8 cellular contexts compared by ENCODE assay signal in the genomic region with DNA sequence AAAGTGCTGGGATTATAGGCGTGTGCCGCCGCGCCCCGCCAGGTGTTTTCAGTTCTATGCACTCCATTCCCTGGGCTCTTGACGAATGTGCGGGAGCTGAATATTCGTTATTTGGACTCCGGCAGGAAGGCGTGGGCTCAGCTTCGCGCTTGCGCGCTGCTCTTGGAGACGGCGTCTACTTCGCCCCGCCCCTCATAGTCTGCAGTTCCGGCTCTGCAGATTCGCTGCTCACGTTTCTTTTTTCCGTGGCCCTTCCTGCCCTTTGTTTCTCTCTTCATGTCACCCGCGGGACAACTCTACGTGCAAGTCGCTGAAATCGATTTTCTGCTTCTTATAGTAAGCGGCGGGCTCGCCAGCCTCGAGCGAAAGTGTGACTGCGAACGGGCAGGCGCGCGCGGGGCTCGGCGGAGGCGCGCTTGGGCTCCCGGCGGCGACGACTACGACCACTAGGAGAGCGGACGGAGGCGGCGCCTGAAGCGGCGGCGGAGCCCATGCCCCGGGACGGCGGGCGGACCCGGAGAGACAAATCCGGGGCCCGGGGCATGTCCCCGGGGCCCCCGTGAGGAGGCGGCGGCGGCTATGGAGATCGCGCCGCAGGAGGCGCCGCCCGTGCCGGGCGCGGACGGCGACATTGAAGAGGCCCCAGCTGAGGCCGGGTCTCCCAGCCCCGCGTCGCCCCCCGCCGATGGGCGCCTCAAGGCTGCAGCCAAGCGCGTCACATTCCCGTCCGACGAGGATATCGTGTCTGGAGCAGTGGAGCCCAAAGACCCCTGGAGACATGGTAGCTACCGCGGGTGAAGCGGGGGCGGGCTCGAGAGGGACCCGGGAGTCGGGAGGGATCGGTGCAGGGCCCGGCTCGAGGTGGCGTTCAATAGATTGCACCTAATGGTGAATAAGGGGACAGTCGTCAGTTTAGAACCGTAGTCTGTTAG. TPM values are rescaled to one million over a fixed set of nuclear protein-coding genes. Genes with fewer than 3 reads are reported as not detected.
DNase-seq lines count a peak whose midpoint lies in the region; ATAC-seq and TF ChIP-seq lines count a peak whose summit lies in the region.

A gene with protein sequence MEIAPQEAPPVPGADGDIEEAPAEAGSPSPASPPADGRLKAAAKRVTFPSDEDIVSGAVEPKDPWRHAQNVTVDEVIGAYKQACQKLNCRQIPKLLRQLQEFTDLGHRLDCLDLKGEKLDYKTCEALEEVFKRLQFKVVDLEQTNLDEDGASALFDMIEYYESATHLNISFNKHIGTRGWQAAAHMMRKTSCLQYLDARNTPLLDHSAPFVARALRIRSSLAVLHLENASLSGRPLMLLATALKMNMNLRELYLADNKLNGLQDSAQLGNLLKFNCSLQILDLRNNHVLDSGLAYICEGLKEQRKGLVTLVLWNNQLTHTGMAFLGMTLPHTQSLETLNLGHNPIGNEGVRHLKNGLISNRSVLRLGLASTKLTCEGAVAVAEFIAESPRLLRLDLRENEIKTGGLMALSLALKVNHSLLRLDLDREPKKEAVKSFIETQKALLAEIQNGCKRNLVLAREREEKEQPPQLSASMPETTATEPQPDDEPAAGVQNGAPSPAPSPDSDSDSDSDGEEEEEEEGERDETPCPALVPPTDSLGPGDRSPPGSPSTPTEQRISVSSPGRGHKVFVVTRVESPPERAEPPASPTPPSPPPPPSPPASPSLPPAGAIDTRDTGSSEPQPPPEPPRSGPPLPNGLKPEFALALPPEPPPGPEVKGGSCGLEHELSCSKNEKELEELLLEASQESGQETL (plus strand): TSS at position 433 of the 932 bp plus-strand sequence. CDS start 147 bp downstream, at position 580.

- H3K27ac ChIP-seq in colonic mucosa (peak within 1 kb of the TSS; percentile 92), layer of hippocampus (ENCODE audit: low read depth, low read length) (peak within 1 kb of the TSS; percentile 98)

- H3K27me3 ChIP-seq in colonic mucosa: no peaks in the 10 kb centered on the region
- H3K27me3 ChIP-seq in layer of hippocampus (ENCODE audit: control insufficient read depth, insufficient read depth, low read length): no peaks in the 10 kb centered on the region

- peak within 1 kb of the TSS; percentile 99 for H3K4me3 ChIP-seq in colonic mucosa

- no peaks in the 10 kb centered on the region for H3K9me3 ChIP-seq in colonic mucosa

- peak within 1 kb of the TSS; percentile 94 to 95 for H3K9ac ChIP-seq in colonic mucosa (ENCODE audit: low read depth in 2 of 2, low read length in 2 of 2)

- H3K4me1 ChIP-seq in colonic mucosa: peaks cover 12% of the 10 kb centered on the region

- intact Hi-C loops in colonic mucosa (cut with DNase I): no loop called here

- ATAC-seq in HG03460 (IDR thresholded peaks at IDR 0.05; ENCODE audit: unreplicated experiment): peak; percentile 51

- peak; percentile 56 for TF ChIP-seq POLR2A in GM19099 (IDR thresholded peaks at IDR 0.05; ENCODE audit: extremely low read depth, insufficient read length, low read depth)

- H3K36me3 ChIP-seq in colonic mucosa: no peaks in the 10 kb centered on the region

- DNase-seq in AG20443 (ENCODE audit: low spot score) (peak; percentile 98), NCI-H526 treated with DMSO at 0.1 percent for 48 hours (lab: John Stamatoyannopoulos, UW) (peak; percentile 92), colonic mucosa (peak; percentile 96)
- DNase-seq in activated CD4-positive, alpha-beta T cell treated with anti-CD3 and anti-CD28 coated beads for 48 hours: peak; percentile 95
- peak; percentile 77 to 88 (median 82) for DNase-seq in stimulated activated CD4-positive, alpha-beta T cell treated with anti-CD3 and anti-CD28 coated beads, Interleukin-1b, Interleukin-23, amount 100 ng/mL, for 24 hours (ENCODE audit: low read depth in 4 of 4, low spot score in 1 of 4)

- TF ChIP-seq CTCF in colonic mucosa (IDR thresholded peaks at IDR 0.05): peak; percentile 25

RNA-seq across cellular contexts. Expression of the gene that starts here (rescaled TPM):
- 10 to 100 TPM; 28.2 to 46.9 TPM for total RNA-seq in colonic mucosa

Comparison
In these comparisons a context has a peak if more than half of its experiments do, and no peak if none do; other contexts are left out.
1. Peak in every context shown above with its lines: DNase-seq, ATAC-seq, H3K4me3 ChIP-seq and H3K27ac ChIP-seq.